Comparison of ENCODE assay signal across 12 cellular contexts in genomic region chr1:185441608-185442007, GRCh38.
DNase-seq lines count a peak whose midpoint lies in the region; ATAC-seq, FAIRE-seq and TF ChIP-seq lines count a peak whose summit lies in the region.
"Had no signal": no experiment of that assay in that cellular context is flagged by ENCODE, and none has a peak within 500 bp of the region (broad histone marks: within the 10 kb centered on the region; RNA-seq: fewer than 3 reads in every experiment).

No MANE protein-coding gene starts in this region.

- no peaks in the 10 kb centered on the region for H3K27me3 ChIP-seq in CD4-positive, CD25-positive, alpha-beta regulatory T cell (ENCODE audit: control insufficient read depth, insufficient read depth, low read length)
- H3K27me3 ChIP-seq in mesenchymal stem cell (ENCODE audit: control insufficient read depth in 1 of 2, insufficient read depth in 1 of 2, low read length in 2 of 2) (no peaks in the 10 kb centered on the region), Peyer's patch (no peaks in the 10 kb centered on the region)

- H3K9me3 ChIP-seq in CD4-positive, CD25-positive, alpha-beta regulatory T cell (ENCODE audit: control insufficient read depth in 2 of 2, low read length in 2 of 2) = no peaks in the 10 kb centered on the region
- H3K9me3 ChIP-seq in mesenchymal stem cell (ENCODE audit: control insufficient read depth, low read length) (no peaks in the 10 kb centered on the region), Peyer's patch (no peaks in the 10 kb centered on the region)
- H3K9me3 ChIP-seq: lower lobe of right lung had no signal

- H2BK120ac ChIP-seq in mesenchymal stem cell (ENCODE audit: low read depth, low read length) = no peak overlapping the region

- H4K91ac ChIP-seq in mesenchymal stem cell (ENCODE audit: low read length) = no peak overlapping the region

- TF ChIP-seq CTCF in Peyer's patch (IDR thresholded peaks at IDR 0.05) = no peak

- H3K27me3 Mint-ChIP-seq in CD4-positive, CD25-positive, alpha-beta regulatory T cell = no peaks in the 10 kb centered on the region
- H3K27me3 Mint-ChIP-seq in stimulated activated naive B cell treated with anti-CD40 and anti-IgM and Interleukin-4, amounts not matched to agents 10 μg/mL and 1 μg/mL and 100 μg/mL, for 72 hours = no peaks in the 10 kb centered on the region
- H3K27me3 Mint-ChIP-seq: activated B cell treated with CpG ODN at 0.5 μM for 24 hours had no signal

- no peaks in the 10 kb centered on the region for H3K36me3 Mint-ChIP-seq in CD4-positive, CD25-positive, alpha-beta regulatory T cell
- H3K36me3 Mint-ChIP-seq in stimulated activated naive B cell treated with anti-CD40 and anti-IgM and Interleukin-4, amounts not matched to agents 10 μg/mL and 1 μg/mL and 100 μg/mL, for 72 hours = no peaks in the 10 kb centered on the region

- H3K4ac ChIP-seq in mesenchymal stem cell (ENCODE audit: low read depth in 1 of 2, low read length in 2 of 2) = no peak overlapping the region

- H2AFZ ChIP-seq in mesenchymal stem cell (ENCODE audit: low read depth, low read length) = no peak overlapping the region

- ATAC-seq in CD4-positive, CD25-positive, alpha-beta regulatory T cell (ENCODE audit: low read depth in 2 of 2) = no peak
- no peak for ATAC-seq in stimulated activated naive B cell treated with anti-CD40 and anti-IgM and Interleukin-4, amounts not matched to agents 10 μg/mL and 1 μg/mL and 100 μg/mL, for 72 hours (replicated peaks)

- peak overlapping the region; percentile 12 to 37 for H3K18ac ChIP-seq in mesenchymal stem cell (ENCODE audit: low read depth in 1 of 2, low read length in 2 of 2)

- H2AK5ac ChIP-seq in mesenchymal stem cell (ENCODE audit: low read length, severe bottlenecking) = no peak overlapping the region

- H3K4me3 Mint-ChIP-seq in CD4-positive, CD25-positive, alpha-beta regulatory T cell = no peak overlapping the region
- no peak overlapping the region for H3K4me3 Mint-ChIP-seq in stimulated activated naive B cell treated with anti-CD40 and anti-IgM and Interleukin-4, amounts not matched to agents 10 μg/mL and 1 μg/mL and 100 μg/mL, for 72 hours
- H3K4me3 Mint-ChIP-seq: activated B cell treated with CpG ODN at 0.5 μM for 24 hours had no signal

- no peak for DNase-seq in CD4-positive, CD25-positive, alpha-beta regulatory T cell
- peak; percentile 65 for DNase-seq in HTR-8/SVneo (ENCODE audit: insufficient read length, low spot score)
- DNase-seq in astrocyte of the hippocampus (ENCODE audit: low read depth, low spot score) = peak; percentile 85
- peak; percentile 67 for DNase-seq in mesenchymal stem cell
- DNase-seq in stimulated activated naive B cell treated with anti-CD40 and anti-IgM and Interleukin-4, amounts not matched to agents 10 μg/mL and 1 μg/mL and 100 μg/mL, for 72 hours = no peak
- DNase-seq in activated gamma-delta T cell (lab: John Stamatoyannopoulos, UW) = no peak
- no peak for DNase-seq in NOMO-1 treated with dmso at 0.1 percent for 144 hours (lab: John Stamatoyannopoulos, UW; ENCODE audit: unreplicated experiment)
- no peak for DNase-seq in Peyer's patch
- DNase-seq: activated B cell treated with CpG ODN at 0.5 μM for 24 hours; activated naive CD4-positive, alpha-beta T cell treated with anti-CD3 and anti-CD28 coated beads, Interleukin-2, amount 50 U/mL, for 16 hours; lower lobe of right lung; NCI-H1417 had no signal

- no peak overlapping the region for H2BK12ac ChIP-seq in mesenchymal stem cell (ENCODE audit: low read length in 2 of 2)

- H3K4me3 ChIP-seq in CD4-positive, CD25-positive, alpha-beta regulatory T cell (ENCODE audit: low read depth, low read length) = no peak overlapping the region
- H3K4me3 ChIP-seq in mesenchymal stem cell (ENCODE audit: insufficient read depth in 1 of 2, low read depth in 1 of 2, low read length in 2 of 2) = no peak overlapping the region
- H3K4me3 ChIP-seq in Peyer's patch = no peak overlapping the region
- H3K4me3 ChIP-seq: lower lobe of right lung had no signal

- H3K14ac ChIP-seq in mesenchymal stem cell (ENCODE audit: low read length in 2 of 2) = peak overlapping the region in 1 of 2 experiments; percentile 74

- H3K9ac ChIP-seq in mesenchymal stem cell (ENCODE audit: low read length) = no peak overlapping the region

- no peak overlapping the region for H3K4me2 ChIP-seq in mesenchymal stem cell (ENCODE audit: low read length, poor library complexity, severe bottlenecking)

- H3K23ac ChIP-seq in mesenchymal stem cell (ENCODE audit: low read length in 2 of 2) = no peak overlapping the region

- no peak overlapping the region for H3K27ac ChIP-seq in CD4-positive, CD25-positive, alpha-beta regulatory T cell (ENCODE audit: insufficient read depth, low read length, poor library complexity, severe bottlenecking)
- peak overlapping the region; percentile 98 for H3K27ac ChIP-seq in mesenchymal stem cell (ENCODE audit: low read length, poor library complexity, severe bottlenecking)
- no peak overlapping the region for H3K27ac ChIP-seq in Peyer's patch
- H3K27ac ChIP-seq: lower lobe of right lung had no signal

- no peak overlapping the region for H2BK5ac ChIP-seq in mesenchymal stem cell (ENCODE audit: low read depth, low read length, poor library complexity, severe bottlenecking)

- H3K27ac Mint-ChIP-seq in CD4-positive, CD25-positive, alpha-beta regulatory T cell = peak overlapping the region in 2 of 3 donors; percentile 44 to 66
- no peak overlapping the region for H3K27ac Mint-ChIP-seq in stimulated activated naive B cell treated with anti-CD40 and anti-IgM and Interleukin-4, amounts not matched to agents 10 μg/mL and 1 μg/mL and 100 μg/mL, for 72 hours
- H3K27ac Mint-ChIP-seq: activated B cell treated with CpG ODN at 0.5 μM for 24 hours had no signal

- no peak overlapping the region for H4K8ac ChIP-seq in mesenchymal stem cell (ENCODE audit: low read length)

- H3K9me3 Mint-ChIP-seq in CD4-positive, CD25-positive, alpha-beta regulatory T cell = peaks cover 0 to under 1% (median 0%) of the 10 kb centered on the region in 7 donors
- H3K9me3 Mint-ChIP-seq in stimulated activated naive B cell treated with anti-CD40 and anti-IgM and Interleukin-4, amounts not matched to agents 10 μg/mL and 1 μg/mL and 100 μg/mL, for 72 hours = no peaks in the 10 kb centered on the region
- H3K9me3 Mint-ChIP-seq: activated B cell treated with CpG ODN at 0.5 μM for 24 hours had no signal

- no peaks in the 10 kb centered on the region for H3K36me3 ChIP-seq in CD4-positive, CD25-positive, alpha-beta regulatory T cell (ENCODE audit: control insufficient read depth, insufficient read depth, low read length)
- H3K36me3 ChIP-seq in mesenchymal stem cell (ENCODE audit: control insufficient read depth in 1 of 2, insufficient read depth in 2 of 2, low read depth in 1 of 2, low read length in 2 of 2) (no peaks in the 10 kb centered on the region), Peyer's patch (no peaks in the 10 kb centered on the region)
- H3K36me3 ChIP-seq: lower lobe of right lung had no signal

- H3K4me1 ChIP-seq in CD4-positive, CD25-positive, alpha-beta regulatory T cell (ENCODE audit: control insufficient read depth, insufficient read depth, low read length, poor library complexity, severe bottlenecking) = peaks cover 10% of the 10 kb centered on the region
- peaks cover 12% of the 10 kb centered on the region for H3K4me1 ChIP-seq in mesenchymal stem cell (ENCODE audit: control insufficient read depth, insufficient read depth, low read depth, low read length)
- H3K4me1 ChIP-seq in Peyer's patch = peaks cover 0 to 8% (median 0%) of the 10 kb centered on the region in 4 donors

- H3K79me1 ChIP-seq in mesenchymal stem cell (replicated peaks; ENCODE audit: low read length, poor library complexity, severe bottlenecking) = no peaks in the 10 kb centered on the region

- no CpG with 5 or more reads among the region's 3 CpGs for WGBS in mesenchymal stem cell

- no peak overlapping the region for H2BK15ac ChIP-seq in mesenchymal stem cell (ENCODE audit: low read depth, poor library complexity, severe bottlenecking)

- TF ChIP-seq POLR2A in Peyer's patch (IDR thresholded peaks at IDR 0.05) = no peak

- FAIRE-seq in HTR-8/SVneo (lab: Jason Lieb, UNC) = no peak

- peaks cover 4 to 15% (median 5%) of the 10 kb centered on the region in 4 donors for H3K4me1 Mint-ChIP-seq in CD4-positive, CD25-positive, alpha-beta regulatory T cell
- H3K4me1 Mint-ChIP-seq in stimulated activated naive B cell treated with anti-CD40 and anti-IgM and Interleukin-4, amounts not matched to agents 10 μg/mL and 1 μg/mL and 100 μg/mL, for 72 hours = peaks cover 0 to 1% of the 10 kb centered on the region in 2 donors

Comparison
In these comparisons a context has a peak if more than half of its experiments do, and no peak if none do; other contexts are left out.
1. DNase-seq: peak in HTR-8/SVneo (single experiment), astrocyte of the hippocampus (single experiment) and mesenchymal stem cell (single experiment); none in CD4-positive, CD25-positive, alpha-beta regulatory T cell (0 of 3), stimulated activated naive B cell treated with anti-CD40 and anti-IgM and Interleukin-4, amounts not matched to agents 10 μg/mL and 1 μg/mL and 100 μg/mL, for 72 hours (single experiment), activated gamma-delta T cell (single experiment), NOMO-1 treated with dmso at 0.1 percent for 144 hours (single experiment) and Peyer's patch (0 of 3).